30 cellular contexts compared by ENCODE assay signal in the genomic region with DNA sequence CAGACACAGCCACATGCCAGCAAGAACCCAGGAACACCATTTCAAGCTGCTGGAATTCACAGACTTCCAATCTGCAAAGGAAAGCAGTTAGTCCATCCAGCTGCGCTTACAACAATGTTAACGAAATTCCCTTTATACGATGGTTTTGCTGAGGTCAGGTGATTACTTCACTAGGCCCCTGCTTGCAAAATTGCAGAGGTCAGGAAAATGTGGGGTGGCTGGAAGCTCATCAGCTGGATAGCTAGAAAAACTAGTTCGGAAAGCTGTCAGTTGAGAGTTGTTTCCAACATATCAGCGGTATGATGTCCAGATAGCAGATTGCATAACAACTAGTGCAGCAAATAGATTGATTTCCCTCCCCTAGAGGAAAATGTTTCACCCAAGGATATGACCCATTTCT.
"Had no signal": no experiment of that assay in that cellular context is flagged by ENCODE, and none has a peak within 500 bp of the region (broad histone marks: within the 10 kb centered on the region; RNA-seq: fewer than 3 reads in every experiment).

No MANE protein-coding gene starts in this region.

- H3K4me3 ChIP-seq: adrenal gland, ascending aorta had no signal

- H3K27me3 ChIP-seq: adrenal gland, ascending aorta had no signal

- H3K27ac ChIP-seq: adrenal gland, ascending aorta, VCaP had no signal

- H3K9me3 ChIP-seq: adrenal gland, ascending aorta had no signal

- H3K36me3 ChIP-seq: adrenal gland, ascending aorta had no signal

- DNase-seq: activated B cell treated with CpG ODN at 0.5 μM for 24 hours; activated CD4-positive, alpha-beta memory T cell treated with anti-CD3 and anti-CD28 coated beads for 36 hours; activated CD4-positive, alpha-beta T cell treated with anti-CD3 and anti-CD28 coated beads for 4 hours; activated CD4-positive, alpha-beta T cell treated with anti-CD3 and anti-CD28 coated beads, Interleukin-2, amount 10 ng/mL, durations not matched to agents 24 days and 14 days; activated CD4-positive, alpha-beta T cell treated with anti-CD3 and anti-CD28 coated beads, Interleukin-2, amount 50 U/mL, for 1 hour; activated CD4-positive, alpha-beta T cell treated with anti-CD3 and anti-CD28 coated beads, Interleukin-2, amount 50 U/mL, for 4 hours; activated CD4-positive, CD25-positive, alpha-beta regulatory T cell treated with anti-CD3 and anti-CD28 coated beads, Interleukin-2, amount 50 U/mL, for 72 hours; activated CD8-positive, alpha-beta memory T cell treated with anti-CD3 and anti-CD28 coated beads, Interleukin-2, amount 50 U/mL, for 4 hours; activated CD8-positive, alpha-beta T cell treated with anti-CD3 and anti-CD28 coated beads for 36 hours; activated effector memory CD4-positive, alpha-beta T cell treated with anti-CD3 and anti-CD28 coated beads, Interleukin-2, amount 50 U/mL, for 16 hours; activated gamma-delta T cell treated with Interleukin-2 at 50 U/mL for 16 hours; activated naive CD4-positive, alpha-beta T cell; activated naive CD4-positive, alpha-beta T cell treated with anti-CD3 and anti-CD28 coated beads for 36 hours; activated naive CD4-positive, alpha-beta T cell treated with anti-CD3 and anti-CD28 coated beads, Interleukin-2, amount 50 U/mL, for 16 hours; activated naive CD8-positive, alpha-beta T cell treated with anti-CD3 and anti-CD28 coated beads for 36 hours; activated T-cell treated with anti-CD3 and anti-CD28 coated beads for 4 hours; activated T-cell treated with anti-CD3 and anti-CD28 coated beads, Interleukin-2, amount 50 U/mL, for 1 hour; activated T-cell treated with anti-CD3 and anti-CD28 coated beads, Interleukin-2, amount 50 U/mL, for 4 hours; activated T-cell treated with anti-CD3 and anti-CD28 coated beads, Interleukin-2, amount 50 U/mL, for 72 hours; adrenal gland; amniotic stem cell; anterior cingulate cortex; central memory CD4-positive, alpha-beta T cell; T-cell; T-helper 2 cell; T-helper 9 cell had no signal

- H3K4me1 ChIP-seq: adrenal gland, ascending aorta had no signal

- ATAC-seq: activated CD8-positive, alpha-beta T cell treated with anti-CD3 and anti-CD28 coated beads for 36 hours; activated naive CD4-positive, alpha-beta T cell treated with anti-CD3 and anti-CD28 coated beads, Interleukin-2, amount 50 U/mL, for 72 hours; activated T-cell treated with anti-CD3 and anti-CD28 coated beads, Interleukin-2, amount 50 U/mL, for 4 hours; activated T-cell treated with anti-CD3 and anti-CD28 coated beads, Interleukin-2, amount 50 U/mL, for 72 hours; activated T-helper 17 cell treated with anti-CD3 and anti-CD28 coated beads, Interleukin-2, amount 50 U/mL, for 72 hours; T-cell had no signal
